ENCODE assay signal across 1 cellular context in the genomic region with DNA sequence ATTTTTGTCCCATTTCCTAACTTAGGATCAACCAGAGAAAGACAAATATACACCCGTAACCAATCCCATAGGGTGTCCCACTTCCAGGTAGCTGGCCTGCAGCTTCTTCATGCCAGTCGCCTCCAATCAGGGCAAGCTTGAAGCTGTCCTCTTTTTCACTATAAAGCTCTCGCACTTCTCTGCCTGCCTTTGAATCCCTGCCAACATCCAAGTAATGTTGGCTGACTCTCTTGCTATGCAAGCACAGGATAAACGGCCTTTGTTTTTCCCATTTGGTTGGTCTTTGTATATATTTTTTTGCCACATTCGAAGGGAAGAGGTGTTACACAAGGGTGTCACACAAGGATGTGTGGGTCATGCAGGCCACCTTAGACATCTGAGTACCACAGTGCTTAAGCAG.
TF ChIP-seq lines count a peak whose summit lies in the region.

No MANE protein-coding gene starts in this region.

TF ChIP-seq in HepG2, 621 proteins besides CTCF, POLR2A, EP300 and RAD21 (continued from another document):
- TF ChIP-seq, protein P1, sequence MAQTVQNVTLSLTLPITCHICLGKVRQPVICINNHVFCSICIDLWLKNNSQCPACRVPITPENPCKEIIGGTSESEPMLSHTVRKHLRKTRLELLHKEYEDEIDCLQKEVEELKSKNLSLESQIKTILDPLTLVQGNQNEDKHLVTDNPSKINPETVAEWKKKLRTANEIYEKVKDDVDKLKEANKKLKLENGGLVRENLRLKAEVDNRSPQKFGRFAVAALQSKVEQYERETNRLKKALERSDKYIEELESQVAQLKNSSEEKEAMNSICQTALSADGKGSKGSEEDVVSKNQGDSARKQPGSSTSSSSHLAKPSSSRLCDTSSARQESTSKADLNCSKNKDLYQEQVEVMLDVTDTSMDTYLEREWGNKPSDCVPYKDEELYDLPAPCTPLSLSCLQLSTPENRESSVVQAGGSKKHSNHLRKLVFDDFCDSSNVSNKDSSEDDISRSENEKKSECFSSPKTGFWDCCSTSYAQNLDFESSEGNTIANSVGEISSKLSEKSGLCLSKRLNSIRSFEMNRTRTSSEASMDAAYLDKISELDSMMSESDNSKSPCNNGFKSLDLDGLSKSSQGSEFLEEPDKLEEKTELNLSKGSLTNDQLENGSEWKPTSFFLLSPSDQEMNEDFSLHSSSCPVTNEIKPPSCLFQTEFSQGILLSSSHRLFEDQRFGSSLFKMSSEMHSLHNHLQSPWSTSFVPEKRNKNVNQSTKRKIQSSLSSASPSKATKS (CRISPR knock-in tag; IDR thresholded peaks at IDR 0.05): no peak
- TF ChIP-seq EEA1 (CRISPR knock-in tag; IDR thresholded peaks at IDR 0.05; ENCODE audit: borderline replicate concordance): no peak
- TF ChIP-seq SP140L (CRISPR knock-in tag; IDR thresholded peaks at IDR 0.05; ENCODE audit: borderline replicate concordance): no peak
- TF ChIP-seq ZNF326 (CRISPR knock-in tag; IDR thresholded peaks at IDR 0.05; ENCODE audit: borderline replicate concordance): no peak
- TF ChIP-seq, protein P2, sequence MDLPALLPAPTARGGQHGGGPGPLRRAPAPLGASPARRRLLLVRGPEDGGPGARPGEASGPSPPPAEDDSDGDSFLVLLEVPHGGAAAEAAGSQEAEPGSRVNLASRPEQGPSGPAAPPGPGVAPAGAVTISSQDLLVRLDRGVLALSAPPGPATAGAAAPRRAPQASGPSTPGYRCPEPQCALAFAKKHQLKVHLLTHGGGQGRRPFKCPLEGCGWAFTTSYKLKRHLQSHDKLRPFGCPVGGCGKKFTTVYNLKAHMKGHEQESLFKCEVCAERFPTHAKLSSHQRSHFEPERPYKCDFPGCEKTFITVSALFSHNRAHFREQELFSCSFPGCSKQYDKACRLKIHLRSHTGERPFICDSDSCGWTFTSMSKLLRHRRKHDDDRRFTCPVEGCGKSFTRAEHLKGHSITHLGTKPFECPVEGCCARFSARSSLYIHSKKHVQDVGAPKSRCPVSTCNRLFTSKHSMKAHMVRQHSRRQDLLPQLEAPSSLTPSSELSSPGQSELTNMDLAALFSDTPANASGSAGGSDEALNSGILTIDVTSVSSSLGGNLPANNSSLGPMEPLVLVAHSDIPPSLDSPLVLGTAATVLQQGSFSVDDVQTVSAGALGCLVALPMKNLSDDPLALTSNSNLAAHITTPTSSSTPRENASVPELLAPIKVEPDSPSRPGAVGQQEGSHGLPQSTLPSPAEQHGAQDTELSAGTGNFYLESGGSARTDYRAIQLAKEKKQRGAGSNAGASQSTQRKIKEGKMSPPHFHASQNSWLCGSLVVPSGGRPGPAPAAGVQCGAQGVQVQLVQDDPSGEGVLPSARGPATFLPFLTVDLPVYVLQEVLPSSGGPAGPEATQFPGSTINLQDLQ (CRISPR knock-in tag; IDR thresholded peaks at IDR 0.05): no peak
- no peak for TF ChIP-seq ZNF709 (CRISPR knock-in tag; IDR thresholded peaks at IDR 0.05)
- no peak for TF ChIP-seq ZNF724P (CRISPR knock-in tag; IDR thresholded peaks at IDR 0.05; ENCODE audit: borderline replicate concordance)
- TF ChIP-seq CBX5 (CRISPR knock-in tag; IDR thresholded peaks at IDR 0.05; ENCODE audit: borderline replicate concordance): no peak
- TF ChIP-seq CENPX (CRISPR knock-in tag; IDR thresholded peaks at IDR 0.05): no peak
- no peak for TF ChIP-seq ZNF431 (CRISPR knock-in tag; IDR thresholded peaks at IDR 0.05; ENCODE audit: borderline replicate concordance, low read depth)
- no peak for TF ChIP-seq ISX (CRISPR knock-in tag; conservative IDR thresholded peaks at IDR 0.05)
- no peak for TF ChIP-seq IKZF4 (CRISPR knock-in tag; IDR thresholded peaks at IDR 0.05; ENCODE audit: borderline replicate concordance, low read depth, not compliant biosample characterization)
- TF ChIP-seq MTA3 (CRISPR knock-in tag; IDR thresholded peaks at IDR 0.05): no peak
